In genomic region chr12:52211716-52212585, GRCh38 we compare ENCODE assay signal across 33 cellular contexts. TPM values are rescaled to one million over a fixed set of nuclear protein-coding genes. Genes with fewer than 3 reads are reported as not detected.
DNase-seq lines count a peak whose midpoint lies in the region; ATAC-seq, FAIRE-seq and TF ChIP-seq lines count a peak whose summit lies in the region.
"Had no signal": no experiment of that assay in that cellular context is flagged by ENCODE, and none has a peak within 500 bp of the region (broad histone marks: within the 10 kb centered on the region; RNA-seq: fewer than 3 reads in every experiment).

No MANE protein-coding gene starts in this region.

- no peak for TF ChIP-seq RAD21 in H1 (IDR thresholded peaks at IDR 0.05 in 1 of 2, conservative IDR thresholded peaks at IDR 0.05 in 1 of 2; ENCODE audit: low read depth in 2 of 2, low read length in 2 of 2)

- no peak for DNase-seq in stimulated activated naive CD8-positive, alpha-beta T cell treated with anti-CD3 and anti-CD28 coated beads, Interleukin-15, amount 100 ng/mL, for 72 hours
- DNase-seq in stimulated activated naive CD8-positive, alpha-beta T cell treated with anti-CD3 and anti-CD28 coated beads, Interleukin-15, Interleukin-2, amounts not matched to agents 100 U/mL and 50 U/mL, for 24 hours: no peak
- DNase-seq in H1 (ENCODE audit: low read depth in 1 of 2, low spot score in 2 of 2) (no peak), neural progenitor cell (ENCODE audit: low spot score) (no peak), NOMO-1 (lab: John Stamatoyannopoulos, UW; ENCODE audit: unreplicated experiment in 2 of 2) (no peak)
- no peak for DNase-seq in activated CD4-positive, alpha-beta T cell treated with anti-CD3 and anti-CD28 coated beads, Interleukin-2, amount 10 ng/mL, durations not matched to agents 7 days and 5 days
- DNase-seq: activated CD4-positive, alpha-beta T cell treated with anti-CD3 and anti-CD28 coated beads for 4 hours; activated effector memory CD4-positive, alpha-beta T cell treated with anti-CD3 and anti-CD28 coated beads, Interleukin-2, amount 50 U/mL, for 16 hours; activated T-cell treated with anti-CD3 and anti-CD28 coated beads, Interleukin-2, amount 50 U/mL, for 24 hours; Caco-2; cortex of kidney; DMS79 treated with DMSO at 0.1 percent for 48 hours; esophagus squamous epithelium; foreskin keratinocyte; GF-D8; Kasumi-1; lower lobe of right lung; natural killer cell; NCI-H1436; NCI-H446; NCI-H774; stimulated activated CD4-positive, alpha-beta T cell treated with anti-CD3 and anti-CD28 coated beads, Interleukin-2, amount 100 ng/mL, for 24 hours; stimulated activated CD8-positive, alpha-beta memory T cell treated with anti-CD3 and anti-CD28 coated beads, Interleukin-4, amount 100 ng/mL, for 48 hours; stomach; T1000 had no signal

- H2AK5ac ChIP-seq in H1 (ENCODE audit: low read depth, low read length): no peak overlapping the region

- no peak overlapping the region for H2BK20ac ChIP-seq in H1 (ENCODE audit: low read length)

- H3K4me1 Mint-ChIP-seq in stimulated activated naive CD8-positive, alpha-beta T cell treated with anti-CD3 and anti-CD28 coated beads, Interleukin-15, amount 100 ng/mL, for 72 hours: no peaks in the 10 kb centered on the region
- peaks cover 21% of the 10 kb centered on the region for H3K4me1 Mint-ChIP-seq in neural progenitor cell
- H3K4me1 Mint-ChIP-seq in activated CD4-positive, alpha-beta T cell treated with anti-CD3 and anti-CD28 coated beads, Interleukin-2, amount 10 ng/mL, durations not matched to agents 7 days and 5 days: no peaks in the 10 kb centered on the region

- no peaks in the 10 kb centered on the region for H3K36me3 Mint-ChIP-seq in neural progenitor cell
- H3K36me3 Mint-ChIP-seq in activated CD4-positive, alpha-beta T cell treated with anti-CD3 and anti-CD28 coated beads, Interleukin-2, amount 10 ng/mL, durations not matched to agents 7 days and 5 days (ENCODE audit: low read depth): no peaks in the 10 kb centered on the region
- H3K36me3 Mint-ChIP-seq: natural killer cell had no signal

- POLR2A ChIA-PET in H1 (lab: Charles Lee; ENCODE audit: partially characterized antibody): no interaction called here
- POLR2A ChIA-PET in activated CD4-positive, alpha-beta T cell treated with anti-CD3 and anti-CD28 coated beads, Interleukin-2, amount 10 ng/mL, durations not matched to agents 7 days and 5 days (lab: Charles Lee): no interaction called here

- no peaks in the 10 kb centered on the region for H3K23me2 ChIP-seq in H1 (ENCODE audit: low read depth, low read length)

- no peak overlapping the region for H3K14ac ChIP-seq in H1 (ENCODE audit: insufficient read length)

- no peaks in the 10 kb centered on the region for H3K27me3 ChIP-seq in H1 (replicated peaks in 1 of 4; ENCODE audit: control insufficient read depth in 3 of 4, extremely low read depth in 1 of 4, insufficient read depth in 3 of 4, low read length in 3 of 4)
- H3K27me3 ChIP-seq in neural progenitor cell: no peaks in the 10 kb centered on the region
- H3K27me3 ChIP-seq: BLaER1 treated with 17β-estradiol and CSF1 and Interleukin-3, amounts not matched to agents 10 nM and 100 nM; foreskin keratinocyte had no signal

- H4K5ac ChIP-seq in H1 (ENCODE audit: insufficient read length, low read depth, low read length): no peak overlapping the region

- H4K20me1 ChIP-seq in H1 (replicated peaks in 1 of 2; ENCODE audit: control insufficient read depth in 1 of 2, insufficient read depth in 2 of 2, low read length in 2 of 2) (peaks cover 0 to 3% of the 10 kb centered on the region in 2 experiments), neural progenitor cell (ENCODE audit: low read depth) (no peaks in the 10 kb centered on the region)
- H4K20me1 ChIP-seq: BLaER1 treated with 17β-estradiol and CSF1 and Interleukin-3, amounts not matched to agents 10 nM and 100 nM had no signal

- no peaks in the 10 kb centered on the region for H3K79me1 ChIP-seq in H1 (ENCODE audit: low read depth, low read length)

- H3K9me3 ChIP-seq in H1 (ENCODE audit: insufficient read depth in 2 of 2, low read depth in 1 of 2, low read length in 1 of 2): no peaks in the 10 kb centered on the region
- H3K9me3 ChIP-seq in neural progenitor cell (ENCODE audit: low read depth): no peaks in the 10 kb centered on the region
- H3K9me3 ChIP-seq: BLaER1 treated with 17β-estradiol and CSF1 and Interleukin-3, amounts not matched to agents 10 nM and 100 nM; Caco-2; esophagus squamous epithelium; lower lobe of right lung; stomach had no signal

- 0 out of 2 replicates have a peak overlapping the region, but pooled peaks have one; percentile 27 for H2BK12ac ChIP-seq in H1 (ENCODE audit: low read depth, low read length)

- WGBS in H1 (ENCODE audit: extremely low coverage in 1 of 2, insufficient coverage in 1 of 2, insufficient read length in 1 of 2, insufficient replicate concordance in 2 of 2, low coverage in 1 of 2, low lambda C conversion rate in 2 of 2, missing lambda C conversion rate in 1 of 2), 2 experiments: 94% methylated on average over 13 of the region's 13 CpGs; no CpG with 5 or more reads in 1 of the 2 experiments

- H3K9me3 Mint-ChIP-seq in stimulated activated naive CD8-positive, alpha-beta T cell treated with anti-CD3 and anti-CD28 coated beads, Interleukin-15, amount 100 ng/mL, for 72 hours: no peaks in the 10 kb centered on the region
- no peaks in the 10 kb centered on the region for H3K9me3 Mint-ChIP-seq in neural progenitor cell
- no peaks in the 10 kb centered on the region for H3K9me3 Mint-ChIP-seq in activated CD4-positive, alpha-beta T cell treated with anti-CD3 and anti-CD28 coated beads, Interleukin-2, amount 10 ng/mL, durations not matched to agents 7 days and 5 days
- H3K9me3 Mint-ChIP-seq: activated T-cell treated with anti-CD3 and anti-CD28 coated beads, Interleukin-2, amount 50 U/mL, for 24 hours; natural killer cell had no signal

- H3K56ac ChIP-seq in H1 (replicated peaks; ENCODE audit: insufficient read length, low read depth, low read length): no peak overlapping the region

- H2BK120ac ChIP-seq in H1 (replicated peaks; ENCODE audit: low read depth, low read length): no peak overlapping the region

- H3K23ac ChIP-seq in H1 (ENCODE audit: insufficient read length): no peak overlapping the region

- H3K36me3 ChIP-seq in H1 (ENCODE audit: control insufficient read depth in 2 of 4, insufficient read depth in 4 of 4, low read length in 3 of 4) (no peaks in the 10 kb centered on the region), neural progenitor cell (no peaks in the 10 kb centered on the region)
- H3K36me3 ChIP-seq: BLaER1 treated with 17β-estradiol and CSF1 and Interleukin-3, amounts not matched to agents 10 nM and 100 nM; cardiac muscle cell; esophagus squamous epithelium; lower lobe of right lung; stomach had no signal

- H3K4me3 Mint-ChIP-seq in stimulated activated naive CD8-positive, alpha-beta T cell treated with anti-CD3 and anti-CD28 coated beads, Interleukin-15, amount 100 ng/mL, for 72 hours: no peak overlapping the region
- H3K4me3 Mint-ChIP-seq in neural progenitor cell: no peak overlapping the region
- H3K4me3 Mint-ChIP-seq in activated CD4-positive, alpha-beta T cell treated with anti-CD3 and anti-CD28 coated beads, Interleukin-2, amount 10 ng/mL, durations not matched to agents 7 days and 5 days: no peak overlapping the region
- H3K4me3 Mint-ChIP-seq: activated T-cell treated with anti-CD3 and anti-CD28 coated beads, Interleukin-2, amount 50 U/mL, for 24 hours; natural killer cell had no signal

- H3K27ac ChIP-seq in H1 (ENCODE audit: low read depth, low read length) (no peak overlapping the region), neural progenitor cell (no peak overlapping the region)
- H3K27ac ChIP-seq: cardiac muscle cell, stomach had no signal

- TF ChIP-seq CTCF in H1 (IDR thresholded peaks at IDR 0.05; ENCODE audit: control extremely low read depth in 1 of 3, insufficient read depth in 1 of 3, low read depth in 1 of 3, low read length in 3 of 3) (no peak), neural progenitor cell (IDR thresholded peaks at IDR 0.05) (no peak)

- H3K4me2 ChIP-seq in H1 (ENCODE audit: insufficient read depth in 1 of 2, low read depth in 2 of 2, low read length in 2 of 2): no peak overlapping the region
- no peak overlapping the region for H3K4me2 ChIP-seq in neural progenitor cell

- no peak overlapping the region for H3K4ac ChIP-seq in H1 (replicated peaks; ENCODE audit: insufficient read length, low read depth, low read length)

- peaks cover 18% of the 10 kb centered on the region for H3K27me3 Mint-ChIP-seq in stimulated activated naive CD8-positive, alpha-beta T cell treated with anti-CD3 and anti-CD28 coated beads, Interleukin-15, amount 100 ng/mL, for 72 hours
- peaks cover 9% of the 10 kb centered on the region for H3K27me3 Mint-ChIP-seq in neural progenitor cell (ENCODE audit: insufficient read depth, low read depth)
- H3K27me3 Mint-ChIP-seq in activated CD4-positive, alpha-beta T cell treated with anti-CD3 and anti-CD28 coated beads, Interleukin-2, amount 10 ng/mL, durations not matched to agents 7 days and 5 days: peaks cover 15% of the 10 kb centered on the region

- no peak overlapping the region for H2BK5ac ChIP-seq in H1 (ENCODE audit: low read depth, low read length)

- no peak overlapping the region for H3K18ac ChIP-seq in H1 (ENCODE audit: extremely low read depth, low read length)

- H2AFZ ChIP-seq in H1 (ENCODE audit: low read length) (no peak overlapping the region), neural progenitor cell (replicated peaks) (no peak overlapping the region)

- CTCF ChIA-PET in H1 (lab: Charles Lee; ENCODE audit: partially characterized antibody): interaction anchor here (0.6 to 13.2 kb wide), 19 partner anchors 9 to 760 kb away, joined by 3 to 146 read pairs (median 6); partner anchors contain the start of genes KRT7 and KRT86
- CTCF ChIA-PET in activated CD4-positive, alpha-beta T cell treated with anti-CD3 and anti-CD28 coated beads, Interleukin-2, amount 10 ng/mL, durations not matched to agents 7 days and 5 days (lab: Charles Lee): interaction anchor here (2.0 to 2.3 kb wide), 3 partner anchors 10 to 26 kb away, joined by 5 to 8 read pairs (median 6); partner anchors contain the start of gene KRT7

- H3K4me1 ChIP-seq in H1 (replicated peaks in 1 of 4; ENCODE audit: control insufficient read depth in 3 of 4, insufficient read depth in 4 of 4, low read length in 3 of 4) (peaks cover 0 to 2% (median under 1%) of the 10 kb centered on the region in 4 experiments; a peak in 3 of 7 replicates), neural progenitor cell (no peaks in the 10 kb centered on the region)

- no peaks in the 10 kb centered on the region for H3F3A ChIP-seq in neural progenitor cell (ENCODE audit: low read depth)

- no peak for FAIRE-seq in H1 (lab: Jason Lieb, UNC)
- FAIRE-seq: astrocyte had no signal

- no peak for TF ChIP-seq EP300 in H1 (IDR thresholded peaks at IDR 0.05; ENCODE audit: borderline replicate concordance in 1 of 2, low read depth in 2 of 2, low read length in 2 of 2)

- no peak overlapping the region for H4K8ac ChIP-seq in H1 (ENCODE audit: extremely low read depth, insufficient read depth, low read length)

- TF ChIP-seq POLR2A in H1 (IDR thresholded peaks at IDR 0.05; ENCODE audit: control extremely low read depth in 1 of 2, low read depth in 2 of 2, low read length in 2 of 2): no peak

- H3K4me3 ChIP-seq in H1 (ENCODE audit: extremely low read depth in 1 of 4, insufficient read depth in 2 of 4, low read depth in 3 of 4, low read length in 4 of 4) (no peak overlapping the region), neural progenitor cell (no peak overlapping the region)
- H3K4me3 ChIP-seq: BLaER1 treated with 17β-estradiol and CSF1 and Interleukin-3, amounts not matched to agents 10 nM and 100 nM; cardiac muscle cell; esophagus squamous epithelium; lower lobe of right lung; stomach had no signal

- H3K9ac ChIP-seq in H1 (replicated peaks in 1 of 4; ENCODE audit: extremely low read depth in 1 of 4, low read depth in 3 of 4, low read length in 3 of 4): no peak overlapping the region
- H3K9ac ChIP-seq in neural progenitor cell: no peak overlapping the region

- ATAC-seq in stimulated activated naive CD8-positive, alpha-beta T cell treated with anti-CD3 and anti-CD28 coated beads, Interleukin-15, amount 100 ng/mL, for 72 hours: peak; percentile 32
- ATAC-seq in stimulated activated naive CD8-positive, alpha-beta T cell treated with anti-CD3 and anti-CD28 coated beads, Interleukin-15, Interleukin-2, amounts not matched to agents 100 U/mL and 50 U/mL, for 24 hours: no peak
- ATAC-seq in GM18517 (IDR thresholded peaks at IDR 0.05; ENCODE audit: unreplicated experiment) (no peak), GM18861 (IDR thresholded peaks at IDR 0.05; ENCODE audit: unreplicated experiment) (no peak)
- ATAC-seq: foreskin keratinocyte, HCT116, lower lobe of right lung, natural killer cell had no signal

- H3K79me2 ChIP-seq in H1 (ENCODE audit: control insufficient read depth in 1 of 2, insufficient read depth in 2 of 2, low read length in 2 of 2) (no peaks in the 10 kb centered on the region), neural progenitor cell (ENCODE audit: low read depth) (no peaks in the 10 kb centered on the region)

- peak overlapping the region in 1 of 2 donors; percentile 83 for H3K27ac Mint-ChIP-seq in stimulated activated naive CD8-positive, alpha-beta T cell treated with anti-CD3 and anti-CD28 coated beads, Interleukin-15, amount 100 ng/mL, for 72 hours
- peak overlapping the region; percentile 11 for H3K27ac Mint-ChIP-seq in neural progenitor cell
- H3K27ac Mint-ChIP-seq in activated CD4-positive, alpha-beta T cell treated with anti-CD3 and anti-CD28 coated beads, Interleukin-2, amount 10 ng/mL, durations not matched to agents 7 days and 5 days: no peak overlapping the region
- H3K27ac Mint-ChIP-seq: activated T-cell treated with anti-CD3 and anti-CD28 coated beads, Interleukin-2, amount 50 U/mL, for 24 hours; natural killer cell had no signal

- no peak overlapping the region for H4K91ac ChIP-seq in H1 (replicated peaks; ENCODE audit: insufficient read length, low read length)

- H2BK15ac ChIP-seq in H1 (ENCODE audit: low read length): 0 out of 2 replicates have a peak overlapping the region, but pooled peaks have one; percentile 16

RNA-seq across cellular contexts. Expression of gene KRT80, which starts 20.1 kb away (rescaled TPM):
- total RNA-seq in H1 (2021; fragmentation: NEBNext Ultra II Directional; extraction: Animal tissue kit (Norgen Biotek cat#: 25700)): 0.08 TPM in 1 of 2 replicates, not detected in the other
- 0.05 and 0.06 TPM in 2 replicates for polyA plus RNA-seq in H1 (2011; rRNA removed)
- polyA plus RNA-seq in H1 (2011; cell fraction: cytosol; rRNA removed): 0.05 TPM
- polyA plus RNA-seq in H1 (2011; cell fraction: nucleus; rRNA removed): 0.06 TPM
- 0.05 to 0.06 TPM in 2 of 4 replicates, not detected in the others for polyA plus RNA-seq in H1 (2012, experiment 1 of 2)
- 0.07 TPM for polyA plus RNA-seq in H1 (2012, experiment 2 of 2)
- 0.04 TPM for polyA plus RNA-seq in H1 (2013, experiment 1 of 2)
- polyA plus RNA-seq in H1 (2013, experiment 2 of 2): 0.09 TPM
- 0.03 and 0.10 TPM in 2 replicates for polyA minus RNA-seq in H1 (2011; rRNA and poly(A)+ RNA removed)
- polyA minus RNA-seq in H1 (2011; cell fraction: cytosol; rRNA and poly(A)+ RNA removed): 0.37 TPM
- polyA minus RNA-seq in H1 (2011; cell fraction: nucleus; rRNA and poly(A)+ RNA removed): 0.20 TPM
- total RNA-seq in neural progenitor cell (ENCODE audit: low replicate concordance): 0.12 TPM in 1 of 2 replicates, not detected in the other
- not detected for total RNA-seq in activated CD4-positive, alpha-beta T cell treated with anti-CD3 and anti-CD28 coated beads, Interleukin-2, amount 10 ng/mL, durations not matched to agents 7 days and 5 days
- total RNA-seq: cardiac muscle cell, mononuclear cell, natural killer cell had no signal
- polyA plus RNA-seq: cardiac muscle cell had no signal

RNA-seq across cellular contexts. Expression of gene KRT7, which starts 21.1 kb away (rescaled TPM):
- 13.2 and 16.5 TPM in 2 replicates for total RNA-seq in H1 (2021; fragmentation: NEBNext Ultra II Directional; extraction: Animal tissue kit (Norgen Biotek cat#: 25700))
- polyA plus RNA-seq in H1 (2011; rRNA removed): 19.0 and 25.6 TPM in 2 replicates
- 20.8 TPM for polyA plus RNA-seq in H1 (2011; cell fraction: cytosol; rRNA removed)
- 32.4 TPM for polyA plus RNA-seq in H1 (2011; cell fraction: nucleus; rRNA removed)
- polyA plus RNA-seq in H1 (2012, experiment 1 of 2): 10.8 to 28.4 TPM (median 20.2 TPM) in 4 replicates
- 20.5 TPM for polyA plus RNA-seq in H1 (2012, experiment 2 of 2)
- 4.4 TPM for polyA plus RNA-seq in H1 (2013, experiment 1 of 2)
- polyA plus RNA-seq in H1 (2013, experiment 2 of 2): 4.8 TPM
- 16.8 and 19.4 TPM in 2 replicates for polyA minus RNA-seq in H1 (2011; rRNA and poly(A)+ RNA removed)
- 13.4 TPM for polyA minus RNA-seq in H1 (2011; cell fraction: cytosol; rRNA and poly(A)+ RNA removed)
- polyA minus RNA-seq in H1 (2011; cell fraction: nucleus; rRNA and poly(A)+ RNA removed): 20.8 TPM
- total RNA-seq in neural progenitor cell (ENCODE audit: low replicate concordance): 3.2 TPM in 1 of 2 replicates, not detected in the other
- 1 to 10 TPM; 2.2 to 2.5 TPM for total RNA-seq in activated CD4-positive, alpha-beta T cell treated with anti-CD3 and anti-CD28 coated beads, Interleukin-2, amount 10 ng/mL, durations not matched to agents 7 days and 5 days
- total RNA-seq: mononuclear cell, SK-MEL-5 had no signal
